ENCODE assay signal across 22 cellular contexts in the genomic region with DNA sequence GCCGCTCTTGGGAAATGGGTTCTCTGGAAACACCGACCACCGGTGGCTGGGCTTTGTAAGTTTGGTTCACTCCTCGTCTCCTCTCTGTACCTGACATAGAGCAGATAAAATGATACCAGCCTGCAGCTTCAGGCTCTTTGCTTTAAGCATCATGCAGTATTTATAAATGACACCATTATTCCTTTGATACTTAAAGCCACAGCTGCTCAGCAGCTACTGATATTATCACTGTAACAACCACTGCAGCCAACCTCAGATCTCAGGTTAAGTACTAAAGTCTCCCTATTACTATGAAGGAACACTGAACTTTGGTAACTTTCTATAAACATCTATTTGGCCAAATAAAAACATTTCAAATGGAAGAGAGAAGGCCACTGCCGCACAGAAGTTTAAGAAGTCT. TPM values are rescaled to one million over a fixed set of nuclear protein-coding genes. Genes with fewer than 3 reads are reported as not detected.
DNase-seq lines count a peak whose midpoint lies in the region; ATAC-seq and TF ChIP-seq lines count a peak whose summit lies in the region.
"Had no signal": no experiment of that assay in that cellular context is flagged by ENCODE, and none has a peak within 500 bp of the region (broad histone marks: within the 10 kb centered on the region; RNA-seq: fewer than 3 reads in every experiment).

No MANE protein-coding gene starts in this region.

- no peaks in the 10 kb centered on the region for H3K27me3 Mint-ChIP-seq in activated T-cell treated with anti-CD3 and anti-CD28 coated beads, Interleukin-2, amount 50 U/mL, for 72 hours (ENCODE audit: low read depth)
- no peaks in the 10 kb centered on the region for H3K27me3 Mint-ChIP-seq in activated T-cell treated with anti-CD3 and anti-CD28 coated beads, Interleukin-2, amount 50 U/mL, for 24 hours
- H3K27me3 Mint-ChIP-seq in endodermal cell (ENCODE audit: insufficient read depth): no peaks in the 10 kb centered on the region
- H3K27me3 Mint-ChIP-seq in activated T-helper 17 cell treated with anti-CD3 and anti-CD28 coated beads, Interleukin-2, amount 50 U/mL, for 72 hours: no peaks in the 10 kb centered on the region

- CTCF ChIA-PET in RWPE1 (lab: Yijun Ruan, JAX): interaction anchor here (0.8 kb wide), 1 partner anchor 184 kb away, joined by 4 read pairs; no protein-coding TSS in a partner anchor

- H3K27ac Mint-ChIP-seq in activated T-cell treated with anti-CD3 and anti-CD28 coated beads, Interleukin-2, amount 50 U/mL, for 72 hours: no peak overlapping the region
- no peak overlapping the region for H3K27ac Mint-ChIP-seq in activated T-cell treated with anti-CD3 and anti-CD28 coated beads, Interleukin-2, amount 50 U/mL, for 24 hours
- H3K27ac Mint-ChIP-seq in endodermal cell: peak overlapping the region; percentile 49
- no peak overlapping the region for H3K27ac Mint-ChIP-seq in stimulated activated effector memory CD8-positive, alpha-beta T cell treated with anti-CD3 and anti-CD28 coated beads, Interleukin-12 subunit alpha, Interleukin-12 subunit beta, amount 100 ng/mL, for 72 hours
- H3K27ac Mint-ChIP-seq in activated T-helper 17 cell treated with anti-CD3 and anti-CD28 coated beads, Interleukin-2, amount 50 U/mL, for 72 hours: no peak overlapping the region

- TF ChIP-seq CTCF in RWPE1 (conservative IDR thresholded peaks at IDR 0.05; ENCODE audit: low read depth) (no peak), endodermal cell (conservative IDR thresholded peaks at IDR 0.05) (no peak), smooth muscle cell (IDR thresholded peaks at IDR 0.05; ENCODE audit: borderline replicate concordance, insufficient read depth, poor library complexity, severe bottlenecking) (no peak)

- H3K4me1 ChIP-seq in endodermal cell (ENCODE audit: control insufficient read depth, insufficient read depth, low read length) (no peaks in the 10 kb centered on the region), smooth muscle cell (ENCODE audit: low read depth) (no peaks in the 10 kb centered on the region)

- ATAC-seq in activated T-cell treated with anti-CD3 and anti-CD28 coated beads, Interleukin-2, amount 50 U/mL, for 72 hours (replicated peaks in 1 of 2): peak; percentile 36 to 39
- ATAC-seq in stimulated activated effector memory CD8-positive, alpha-beta T cell treated with anti-CD3 and anti-CD28 coated beads, Interleukin-12 subunit alpha, Interleukin-12 subunit beta, amount 100 ng/mL, for 72 hours: peak; percentile 57
- no peak for ATAC-seq in activated T-helper 17 cell treated with anti-CD3 and anti-CD28 coated beads, Interleukin-2, amount 50 U/mL, for 72 hours (replicated peaks)

- WGBS in endodermal cell (ENCODE audit: insufficient coverage in 1 of 2, insufficient read length in 1 of 2), 2 experiments: 94 to 100% methylated on average over 3 to 5 of the region's 5 CpGs
- 99% methylated on average over 5 of the region's 5 CpGs for WGBS in smooth muscle cell (ENCODE audit: low lambda C conversion rate)

- no peaks in the 10 kb centered on the region for H3F3A ChIP-seq in smooth muscle cell (ENCODE audit: low read depth)

- H3K36me3 ChIP-seq in endodermal cell (ENCODE audit: control insufficient read depth, insufficient read depth, low read length) (peaks cover 48% of the 10 kb centered on the region), smooth muscle cell (ENCODE audit: low read depth) (no peaks in the 10 kb centered on the region)

- peaks cover 38% of the 10 kb centered on the region for H3K4me1 Mint-ChIP-seq in activated T-cell treated with anti-CD3 and anti-CD28 coated beads, Interleukin-2, amount 50 U/mL, for 72 hours (ENCODE audit: low read depth)
- peaks cover 41% of the 10 kb centered on the region for H3K4me1 Mint-ChIP-seq in activated T-cell treated with anti-CD3 and anti-CD28 coated beads, Interleukin-2, amount 50 U/mL, for 24 hours (ENCODE audit: low read depth)
- H3K4me1 Mint-ChIP-seq in endodermal cell: peaks cover 11% of the 10 kb centered on the region
- H3K4me1 Mint-ChIP-seq in stimulated activated effector memory CD8-positive, alpha-beta T cell treated with anti-CD3 and anti-CD28 coated beads, Interleukin-12 subunit alpha, Interleukin-12 subunit beta, amount 100 ng/mL, for 72 hours: peaks cover 61% of the 10 kb centered on the region
- peaks cover 18% of the 10 kb centered on the region for H3K4me1 Mint-ChIP-seq in activated T-helper 17 cell treated with anti-CD3 and anti-CD28 coated beads, Interleukin-2, amount 50 U/mL, for 72 hours

- H3K4me3 ChIP-seq in endodermal cell (ENCODE audit: low read length) (no peak overlapping the region), smooth muscle cell (no peak overlapping the region)

- peaks cover 0 to 2% of the 10 kb centered on the region in 2 donors for H3K36me3 Mint-ChIP-seq in activated T-cell treated with anti-CD3 and anti-CD28 coated beads, Interleukin-2, amount 50 U/mL, for 72 hours (ENCODE audit: insufficient read depth in 2 of 2)
- H3K36me3 Mint-ChIP-seq in activated T-cell treated with anti-CD3 and anti-CD28 coated beads, Interleukin-2, amount 50 U/mL, for 24 hours (ENCODE audit: low read depth): peaks cover 48% of the 10 kb centered on the region
- H3K36me3 Mint-ChIP-seq in endodermal cell (ENCODE audit: low read depth): peaks cover 38% of the 10 kb centered on the region
- peaks cover 11% of the 10 kb centered on the region for H3K36me3 Mint-ChIP-seq in stimulated activated effector memory CD8-positive, alpha-beta T cell treated with anti-CD3 and anti-CD28 coated beads, Interleukin-12 subunit alpha, Interleukin-12 subunit beta, amount 100 ng/mL, for 72 hours
- H3K36me3 Mint-ChIP-seq in activated T-helper 17 cell treated with anti-CD3 and anti-CD28 coated beads, Interleukin-2, amount 50 U/mL, for 72 hours (ENCODE audit: low read depth): peaks cover 35% of the 10 kb centered on the region

- POLR2A ChIA-PET in RWPE1 (lab: Yijun Ruan, JAX; ENCODE audit: low non-redundant PET): no interaction called here

- H3K9ac ChIP-seq in endodermal cell (ENCODE audit: extremely low read depth, low read length, poor library complexity, severe bottlenecking): no peak overlapping the region
- no peak overlapping the region for H3K9ac ChIP-seq in smooth muscle cell (ENCODE audit: low read depth)

- no peaks in the 10 kb centered on the region for H3K9me3 ChIP-seq in endodermal cell (ENCODE audit: control insufficient read depth, low read length)
- H3K9me3 ChIP-seq in smooth muscle cell (replicated peaks; ENCODE audit: low read depth): no peaks in the 10 kb centered on the region

- H3K27ac ChIP-seq in RWPE1 (0 out of 2 replicates have a peak overlapping the region, but pooled peaks have one; percentile 8), endodermal cell (ENCODE audit: low read depth, low read length) (no peak overlapping the region), smooth muscle cell (ENCODE audit: low read depth) (no peak overlapping the region)

- H4K20me1 ChIP-seq in smooth muscle cell (ENCODE audit: low read depth): peaks cover 86% of the 10 kb centered on the region

- no peak overlapping the region for H2AFZ ChIP-seq in smooth muscle cell (ENCODE audit: low read depth)

- H3K27me3 ChIP-seq in endodermal cell (ENCODE audit: control insufficient read depth, insufficient read depth, low read length, poor library complexity, severe bottlenecking): no peaks in the 10 kb centered on the region
- H3K27me3 ChIP-seq in smooth muscle cell (ENCODE audit: low read depth): no peaks in the 10 kb centered on the region

- DNase-seq in activated T-cell treated with anti-CD3 and anti-CD28 coated beads, Interleukin-2, amount 50 U/mL, for 72 hours: no peak
- no peak for DNase-seq in activated T-cell treated with anti-CD3 and anti-CD28 coated beads, Interleukin-2, amount 50 U/mL, for 24 hours
- DNase-seq in RWPE1 (ENCODE audit: low spot score) (no peak), endodermal cell (no peak), smooth muscle cell (lab: John Stamatoyannopoulos, UW; ENCODE audit: unreplicated experiment) (no peak)
- DNase-seq in stimulated activated effector memory CD8-positive, alpha-beta T cell treated with anti-CD3 and anti-CD28 coated beads, Interleukin-12 subunit alpha, Interleukin-12 subunit beta, amount 100 ng/mL, for 72 hours (ENCODE audit: low spot score in 2 of 2): no peak
- DNase-seq: DMS53, GOT3, HCEC 1CT, KG1, NCI-H1092, NCI-H1417 treated with DMSO at 0.1 percent for 48 hours, NCI-H1694 treated with DMSO at 0.1 percent for 48 hours, NCI-H2081 treated with DMSO at 0.1 percent for 48 hours, NCI-H2171, NCI-H226, NCI-H510A, NCI-H69, SHP77 treated with DMSO at 0.1 percent for 48 hours had no signal

- no peak overlapping the region for H3K4me3 Mint-ChIP-seq in activated T-cell treated with anti-CD3 and anti-CD28 coated beads, Interleukin-2, amount 50 U/mL, for 72 hours
- H3K4me3 Mint-ChIP-seq in activated T-cell treated with anti-CD3 and anti-CD28 coated beads, Interleukin-2, amount 50 U/mL, for 24 hours: no peak overlapping the region
- H3K4me3 Mint-ChIP-seq in endodermal cell: no peak overlapping the region
- H3K4me3 Mint-ChIP-seq in stimulated activated effector memory CD8-positive, alpha-beta T cell treated with anti-CD3 and anti-CD28 coated beads, Interleukin-12 subunit alpha, Interleukin-12 subunit beta, amount 100 ng/mL, for 72 hours: no peak overlapping the region
- no peak overlapping the region for H3K4me3 Mint-ChIP-seq in activated T-helper 17 cell treated with anti-CD3 and anti-CD28 coated beads, Interleukin-2, amount 50 U/mL, for 72 hours

- no peak overlapping the region for H3K4me2 ChIP-seq in smooth muscle cell

- no peaks in the 10 kb centered on the region for H3K9me3 Mint-ChIP-seq in activated T-cell treated with anti-CD3 and anti-CD28 coated beads, Interleukin-2, amount 50 U/mL, for 72 hours
- no peaks in the 10 kb centered on the region for H3K9me3 Mint-ChIP-seq in activated T-cell treated with anti-CD3 and anti-CD28 coated beads, Interleukin-2, amount 50 U/mL, for 24 hours
- no peaks in the 10 kb centered on the region for H3K9me3 Mint-ChIP-seq in endodermal cell
- H3K9me3 Mint-ChIP-seq in stimulated activated effector memory CD8-positive, alpha-beta T cell treated with anti-CD3 and anti-CD28 coated beads, Interleukin-12 subunit alpha, Interleukin-12 subunit beta, amount 100 ng/mL, for 72 hours: no peaks in the 10 kb centered on the region
- no peaks in the 10 kb centered on the region for H3K9me3 Mint-ChIP-seq in activated T-helper 17 cell treated with anti-CD3 and anti-CD28 coated beads, Interleukin-2, amount 50 U/mL, for 72 hours

- H3K79me2 ChIP-seq in smooth muscle cell (ENCODE audit: low read depth): peaks cover 52% of the 10 kb centered on the region

RNA-seq across cellular contexts. Expression of gene PDIA2, which starts 34.6 kb away (rescaled TPM):
- under 1 TPM in 1 of 2 donors, not detected in 1; 0.42 TPM for total RNA-seq in activated T-cell treated with anti-CD3 and anti-CD28 coated beads, Interleukin-2, amount 50 U/mL, for 72 hours
- total RNA-seq in endodermal cell: 1 to 10 TPM; 2.9 to 9.9 TPM
- polyA plus RNA-seq in endodermal cell (2013, experiment 1 of 2): 3.8 TPM
- 2.4 TPM for polyA plus RNA-seq in endodermal cell (2013, experiment 2 of 2)
- 0.18 TPM in 1 of 2 replicates, not detected in the other for total RNA-seq in smooth muscle cell
- polyA plus RNA-seq in smooth muscle cell: 0.43 and 0.86 TPM in 2 replicates
- total RNA-seq in activated T-helper 17 cell treated with anti-CD3 and anti-CD28 coated beads, Interleukin-2, amount 50 U/mL, for 72 hours: not detected
- polyA plus RNA-seq: BJ had no signal

RNA-seq across cellular contexts. Expression of gene AXIN1, which starts 34.9 kb away (rescaled TPM):
- total RNA-seq in activated T-cell treated with anti-CD3 and anti-CD28 coated beads, Interleukin-2, amount 50 U/mL, for 72 hours: 10 to 100 TPM; 28.8 to 29.4 TPM
- total RNA-seq in endodermal cell: 10 to 100 TPM; 36.5 to 37.3 TPM
- 23.7 TPM for polyA plus RNA-seq in endodermal cell (2013, experiment 1 of 2)
- polyA plus RNA-seq in endodermal cell (2013, experiment 2 of 2): 22.3 TPM
- 12.7 and 13.0 TPM in 2 replicates for total RNA-seq in smooth muscle cell
- polyA plus RNA-seq in smooth muscle cell: 15.0 and 15.2 TPM in 2 replicates
- 10 to 100 TPM; 16.2 to 18.4 TPM for total RNA-seq in activated T-helper 17 cell treated with anti-CD3 and anti-CD28 coated beads, Interleukin-2, amount 50 U/mL, for 72 hours

RNA-seq across cellular contexts. Expression of gene ARHGDIG, which starts 37.2 kb away (rescaled TPM):
- total RNA-seq in activated T-cell treated with anti-CD3 and anti-CD28 coated beads, Interleukin-2, amount 50 U/mL, for 72 hours: under 1 TPM; 0.48 to 0.97 TPM
- total RNA-seq in endodermal cell (10 to 100 TPM in 1 of 2 donors, 1 to 10 TPM in 1; 6.8 to 19.2 TPM), smooth muscle cell (0.58 and 0.63 TPM in 2 replicates)
- polyA plus RNA-seq in endodermal cell (2013, experiment 1 of 2): 4.6 TPM
- 3.8 TPM for polyA plus RNA-seq in endodermal cell (2013, experiment 2 of 2)
- polyA plus RNA-seq in smooth muscle cell: 2.9 and 4.7 TPM in 2 replicates
- not detected for total RNA-seq in activated T-helper 17 cell treated with anti-CD3 and anti-CD28 coated beads, Interleukin-2, amount 50 U/mL, for 72 hours
- total RNA-seq: Daoy had no signal

RNA-seq across cellular contexts. Expression of gene RGS11, which starts 41.8 kb away (rescaled TPM):
- under 1 TPM; 0.19 to 0.67 TPM for total RNA-seq in activated T-cell treated with anti-CD3 and anti-CD28 coated beads, Interleukin-2, amount 50 U/mL, for 72 hours
- total RNA-seq in endodermal cell: 1 to 10 TPM; 2.0 to 7.8 TPM
- polyA plus RNA-seq in endodermal cell (2013, experiment 1 of 2): 3.0 TPM
- 1.5 TPM for polyA plus RNA-seq in endodermal cell (2013, experiment 2 of 2)
- total RNA-seq in smooth muscle cell: 0.04 and 2.2 TPM in 2 replicates
- polyA plus RNA-seq in smooth muscle cell: 3.9 TPM in 2 replicates
- total RNA-seq in activated T-helper 17 cell treated with anti-CD3 and anti-CD28 coated beads, Interleukin-2, amount 50 U/mL, for 72 hours: under 1 TPM in 1 of 2 donors, not detected in 1; 0.11 TPM

RNA-seq across cellular contexts. Expression of gene MRPL28, which starts 52.8 kb away (rescaled TPM):
- total RNA-seq in activated T-cell treated with anti-CD3 and anti-CD28 coated beads, Interleukin-2, amount 50 U/mL, for 72 hours: 10 to 100 TPM; 54.5 to 73.2 TPM
- total RNA-seq in endodermal cell (100 to 1,000 TPM; 137 to 138 TPM), smooth muscle cell (80.8 and 84.6 TPM in 2 replicates)
- 84.7 TPM for polyA plus RNA-seq in endodermal cell (2013, experiment 1 of 2)
- polyA plus RNA-seq in endodermal cell (2013, experiment 2 of 2): 79.2 TPM
- 155 and 160 TPM in 2 replicates for polyA plus RNA-seq in smooth muscle cell
- total RNA-seq in activated T-helper 17 cell treated with anti-CD3 and anti-CD28 coated beads, Interleukin-2, amount 50 U/mL, for 72 hours: 10 to 100 TPM; 63.4 to 86.2 TPM
